Comparison of ENCODE assay signal across 8 cellular contexts in genomic region chr17:59964455-59965328, GRCh38. TPM values are rescaled to one million over a fixed set of nuclear protein-coding genes. Genes with fewer than 3 reads are reported as not detected.
DNase-seq lines count a peak whose midpoint lies in the region; ATAC-seq and TF ChIP-seq lines count a peak whose summit lies in the region.

TSS of gene RNFT1 (minus strand) at chr17:59964740. CDS start at chr17:59964663, 77 bp downstream.

- H3K27me3 ChIP-seq in adrenal gland (no peaks in the 10 kb centered on the region), trophoblast cell (ENCODE audit: insufficient read depth, low read length) (no peaks in the 10 kb centered on the region), tibial artery (no peaks in the 10 kb centered on the region)

- peak within 1 kb of the TSS; percentile 35 for H2BK12ac ChIP-seq in trophoblast cell (ENCODE audit: low read length)

- H3K4me3 ChIP-seq in adrenal gland (peak within 1 kb of the TSS; percentile 28 to 76 (median 44)), trophoblast cell (ENCODE audit: low read depth, low read length) (peak within 1 kb of the TSS; percentile 93), tibial artery (peak within 1 kb of the TSS; percentile 80 to 91)

- TF ChIP-seq CTCF in adrenal gland (IDR thresholded peaks at IDR 0.05) = no peak
- TF ChIP-seq CTCF in tibial artery (IDR thresholded peaks at IDR 0.05) = peak in 1 of 2 experiments; percentile 4

- H3K4me2 ChIP-seq in trophoblast cell (ENCODE audit: low read length) = peak within 1 kb of the TSS; percentile 85

- H3K9ac ChIP-seq in trophoblast cell (ENCODE audit: low read length) = peak within 1 kb of the TSS; percentile 82

- peak; percentile 80 for ATAC-seq in HG02588 (IDR thresholded peaks at IDR 0.05; ENCODE audit: unreplicated experiment)

- H3K27ac ChIP-seq in adrenal gland = peak within 1 kb of the TSS; percentile 79 to 96 (median 93)
- H3K27ac ChIP-seq in trophoblast cell (ENCODE audit: low read depth, low read length) = peak within 1 kb of the TSS; percentile 70
- peak within 1 kb of the TSS; percentile 91 to 93 for H3K27ac ChIP-seq in tibial artery

- H2BK120ac ChIP-seq in trophoblast cell (ENCODE audit: insufficient read depth, low read length, poor library complexity) = peak within 1 kb of the TSS; percentile 77

- WGBS in adrenal gland, 4 donors = 1 to 3% (median 2%) methylated on average over 25 to 67 of the region's 67 CpGs
- no CpG with 5 or more reads among the region's 67 CpGs for WGBS in trophoblast cell (ENCODE audit: extremely low coverage, insufficient coverage, insufficient read length)

- no peaks in the 10 kb centered on the region for H3K9me3 ChIP-seq in adrenal gland (replicated peaks in 1 of 3)
- H3K9me3 ChIP-seq in trophoblast cell (ENCODE audit: insufficient read depth, low read depth, low read length) = no peaks in the 10 kb centered on the region
- no peaks in the 10 kb centered on the region for H3K9me3 ChIP-seq in tibial artery

- H3K23ac ChIP-seq in trophoblast cell (ENCODE audit: low read length) = no peak within 1 kb of the TSS

- peak within 1 kb of the TSS; percentile 78 for H4K91ac ChIP-seq in trophoblast cell (ENCODE audit: low read depth, low read length)

- no peaks in the 10 kb centered on the region for H3K36me3 ChIP-seq in adrenal gland (replicated peaks in 1 of 2)
- H3K36me3 ChIP-seq in trophoblast cell (ENCODE audit: control insufficient read depth in 1 of 2, insufficient read depth in 2 of 2, low read length in 2 of 2) = peaks cover 4 to 6% of the 10 kb centered on the region in 2 experiments
- H3K36me3 ChIP-seq in tibial artery = no peaks in the 10 kb centered on the region

- peak within 1 kb of the TSS; percentile 91 for H4K8ac ChIP-seq in trophoblast cell (ENCODE audit: low read depth, low read length)

- peaks cover 2% of the 10 kb centered on the region for H3K79me2 ChIP-seq in trophoblast cell (ENCODE audit: control insufficient read depth, insufficient read depth, low read length, poor library complexity)

- peak within 1 kb of the TSS; percentile 82 for H4K12ac ChIP-seq in trophoblast cell (ENCODE audit: low read depth, low read length)

- H3K4me1 ChIP-seq in adrenal gland (replicated peaks in 1 of 2) = peaks cover 11 to 25% of the 10 kb centered on the region in 2 donors
- H3K4me1 ChIP-seq in trophoblast cell (ENCODE audit: control insufficient read depth in 1 of 2, insufficient read depth in 2 of 2, low read length in 2 of 2) = peaks cover 0 to 2% of the 10 kb centered on the region in 2 experiments
- H3K4me1 ChIP-seq in tibial artery = peaks cover 0 to 17% (median 11%) of the 10 kb centered on the region in 4 donors

- peak within 1 kb of the TSS; percentile 78 for H2BK5ac ChIP-seq in trophoblast cell (ENCODE audit: low read depth, low read length, poor library complexity)

- peak within 1 kb of the TSS; percentile 73 for H3K4ac ChIP-seq in trophoblast cell (ENCODE audit: low read depth, low read length)

- intact Hi-C loops in adrenal gland (cut with DNase I) = no loop called here
- intact Hi-C loops in cardiac septum (cut with DNase I) = no loop called here
- intact Hi-C loops in tibial artery (cut with DNase I; ENCODE audit: low total_unique reads) = no loop called here

- TF ChIP-seq POLR2A in adrenal gland (IDR thresholded peaks at IDR 0.05) = peak; percentile 53 to 82

- peaks cover 11% of the 10 kb centered on the region for H3K79me1 ChIP-seq in trophoblast cell (ENCODE audit: low read length)

- H2AFZ ChIP-seq in trophoblast cell (ENCODE audit: insufficient read depth, low read length, poor library complexity) = peak within 1 kb of the TSS; percentile 93

- peak within 1 kb of the TSS; percentile 93 for H3K18ac ChIP-seq in trophoblast cell (ENCODE audit: low read length)

- DNase-seq in GM04503 (ENCODE audit: low read depth) = peak; percentile 27
- DNase-seq in NCI-H1417 (lab: John Stamatoyannopoulos, UW) = peak; percentile 90 to 91 (median 90)
- peak; percentile 77 to 87 (median 85) for DNase-seq in T-helper 1 cell
- DNase-seq in adrenal gland = peak; percentile 90 to 95 (median 93)
- peak; percentile 96 for DNase-seq in cardiac septum (ENCODE audit: low spot score)
- peak; percentile 89 to 96 for DNase-seq in trophoblast cell
- peak; percentile 90 to 93 for DNase-seq in tibial artery

- H2AK5ac ChIP-seq in trophoblast cell (ENCODE audit: low read length) = no peak within 1 kb of the TSS

- peak within 1 kb of the TSS; percentile 92 for H3K14ac ChIP-seq in trophoblast cell (ENCODE audit: low read length)

RNA-seq across cellular contexts. Expression of gene RNFT1, which starts in this region (rescaled TPM):
- 10 to 100 TPM; 12.2 to 31.7 (median 23.2) TPM for total RNA-seq in adrenal gland
- 10 to 100 TPM in 2 of 3 donors, 1 to 10 TPM in 1; 9.8 to 29.7 (median 23.3) TPM for polyA plus RNA-seq in adrenal gland
- 12.4 TPM for total RNA-seq in cardiac septum
- polyA plus RNA-seq in trophoblast cell (2013) = 14.7 and 14.8 TPM in 2 replicates

Comparison
In these comparisons a context has a peak if more than half of its experiments do, and no peak if none do; other contexts are left out.
1. Peak in every context shown above with its lines: DNase-seq, ATAC-seq, H3K4me3 ChIP-seq and H3K27ac ChIP-seq.
2. DNase-seq: peak in every context shown above with its lines; median percentile 96 in cardiac septum; 93 in adrenal gland; 92 in trophoblast cell; 92 in tibial artery; 90 in NCI-H1417; 85 in T-helper 1 cell; 27 in GM04503.